Comparison of ENCODE assay signal across 1 cellular context in the genomic region with DNA sequence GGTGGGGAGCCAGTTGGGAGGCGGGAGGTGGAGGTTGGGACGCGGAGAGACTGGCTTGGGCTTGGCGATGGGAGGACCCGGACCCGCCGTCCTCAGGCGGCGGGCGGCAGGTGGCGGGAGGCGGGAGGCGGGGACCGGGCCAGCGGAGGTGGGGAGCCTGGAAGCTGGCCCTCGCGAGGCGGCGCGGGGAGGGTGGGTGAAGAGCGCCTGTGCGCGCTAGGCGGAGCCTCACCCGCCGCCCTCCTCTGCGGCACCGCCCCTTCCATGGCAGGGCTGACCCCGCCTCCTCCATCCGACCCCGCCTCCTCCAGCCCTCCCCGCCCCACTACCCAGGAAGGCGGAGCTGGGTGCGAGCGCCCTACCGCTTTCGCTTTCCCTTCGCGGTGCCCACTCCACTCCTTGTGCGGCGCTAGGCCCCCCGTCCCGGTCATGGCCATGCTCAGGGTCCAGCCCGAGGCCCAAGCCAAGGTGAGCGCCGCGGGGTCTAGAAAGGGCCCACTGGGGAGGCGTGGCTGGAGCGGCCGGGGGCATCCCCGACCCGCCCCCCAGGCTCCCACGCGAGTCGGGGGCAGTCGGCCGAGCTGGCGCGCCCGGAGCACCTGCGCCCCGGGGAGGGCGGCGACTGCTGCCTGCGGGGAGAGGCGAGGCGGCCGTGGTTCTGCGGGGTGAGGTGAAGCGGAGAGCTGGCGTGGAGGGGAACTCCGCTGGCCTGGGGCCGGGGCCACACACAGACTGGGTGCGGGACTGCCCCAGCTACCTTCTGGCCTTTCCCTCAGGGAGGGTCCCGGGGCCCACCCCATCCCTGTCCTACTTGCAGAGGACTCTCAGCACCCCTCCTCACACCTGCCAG.
TF ChIP-seq lines count a peak whose summit lies in the region.

A gene (plus strand): TSS at position 361 of the 850 bp plus-strand sequence. CDS start 69 bp downstream, at position 430.

TF ChIP-seq in HEK293, 187 proteins besides CTCF, POLR2A, EP300 and RAD21 (continued from another document and continues in another):
- TF ChIP-seq, protein P1, sequence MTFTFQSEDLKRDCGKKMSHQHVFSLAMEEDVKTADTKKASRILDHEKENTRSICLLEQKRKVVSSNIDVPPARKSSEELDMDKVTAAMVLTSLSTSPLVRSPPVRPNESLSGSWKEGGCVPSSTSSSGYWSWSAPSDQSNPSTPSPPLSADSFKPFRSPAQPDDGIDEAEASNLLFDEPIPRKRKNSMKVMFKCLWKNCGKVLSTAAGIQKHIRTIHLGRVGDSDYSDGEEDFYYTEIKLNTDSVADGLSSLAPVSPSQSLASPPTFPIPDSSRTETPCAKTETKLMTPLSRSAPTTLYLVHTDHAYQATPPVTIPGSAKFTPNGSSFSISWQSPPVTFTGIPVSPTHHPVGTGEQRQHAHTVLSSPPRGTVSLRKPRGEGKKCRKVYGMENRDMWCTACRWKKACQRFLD (tag by site-specific recombination; IDR thresholded peaks at IDR 0.05) = no peak
- TF ChIP-seq HOXA7 (CRISPR knock-in tag; IDR thresholded peaks at IDR 0.05; ENCODE audit: borderline replicate concordance) (no peak), ZFP69B (tag by site-specific recombination; IDR thresholded peaks at IDR 0.05) (peak; percentile 18; the same call in 1 of the 2 replicates), ZNF223 (tag by site-specific recombination; IDR thresholded peaks at IDR 0.05) (no peak), ZNF707 (tag by site-specific recombination; IDR thresholded peaks at IDR 0.05) (no peak), ZNF830 (tag by site-specific recombination; IDR thresholded peaks at IDR 0.05; ENCODE audit: low read depth) (no peak), OSR2 (tag by site-specific recombination; IDR thresholded peaks at IDR 0.05) (no peak; the same call in 1 of the 2 replicates), KLF1 (tag by site-specific recombination; IDR thresholded peaks at IDR 0.05) (peak; percentile 76), ZNF423 (tag by site-specific recombination; IDR thresholded peaks at IDR 0.05) (peak; percentile 47), ZNF776 (tag by site-specific recombination; IDR thresholded peaks at IDR 0.05; ENCODE audit: borderline replicate concordance) (no peak), ZBTB21 (tag by site-specific recombination; IDR thresholded peaks at IDR 0.05) (no peak), ZBTB1 (tag by site-specific recombination; IDR thresholded peaks at IDR 0.05) (0 out of 2 replicates have a peak, but pooled peaks have one; percentile 7), GLIS2 (tag by site-specific recombination; IDR thresholded peaks at IDR 0.05) (peak; percentile 80; the same call in 1 of the 2 replicates), KLF9 (tag by site-specific recombination; IDR thresholded peaks at IDR 0.05; ENCODE audit: low read depth) (peak; percentile 93), SCRT2 (tag by site-specific recombination; IDR thresholded peaks at IDR 0.05) (peak; percentile 76), KLF16 (tag by site-specific recombination; IDR thresholded peaks at IDR 0.05) (peak; percentile 76), ZNF561 (tag by site-specific recombination; IDR thresholded peaks at IDR 0.05; ENCODE audit: borderline replicate concordance) (peak; percentile 15; the same call in 1 of the 2 replicates), KLF10 (tag by site-specific recombination; IDR thresholded peaks at IDR 0.05) (peak; percentile 89), ZBTB7A (tag by site-specific recombination; IDR thresholded peaks at IDR 0.05; ENCODE audit: low read depth) (0 out of 2 replicates have a peak, but pooled peaks have one; percentile 14), ZNF600 (tag by site-specific recombination; IDR thresholded peaks at IDR 0.05) (peak; percentile 7), ZNF544 (tag by site-specific recombination; IDR thresholded peaks at IDR 0.05) (no peak), GLIS1 (tag by site-specific recombination; IDR thresholded peaks at IDR 0.05) (peak; percentile 55; the same call in 1 of the 2 replicates), ZBTB8A (tag by site-specific recombination; IDR thresholded peaks at IDR 0.05) (peak; percentile 96), KLF8 (tag by site-specific recombination; IDR thresholded peaks at IDR 0.05) (peak; percentile 75; the same call in 1 of the 2 replicates), TRIM28 (IDR thresholded peaks at IDR 0.05; ENCODE audit: borderline replicate concordance, low read length) (no peak), ZNF391 (tag by site-specific recombination; IDR thresholded peaks at IDR 0.05; ENCODE audit: borderline replicate concordance, low read depth) (no peak), ZNF48 (tag by site-specific recombination; IDR thresholded peaks at IDR 0.05) (no peak), ZNF138 (tag by site-specific recombination; IDR thresholded peaks at IDR 0.05; ENCODE audit: borderline replicate concordance) (no peak), ZFHX2 (tag by site-specific recombination; conservative IDR thresholded peaks at IDR 0.05) (peak; percentile 69), ZNF785 (tag by site-specific recombination; IDR thresholded peaks at IDR 0.05) (no peak), YY1 (tag by site-specific recombination; IDR thresholded peaks at IDR 0.05) (0 out of 2 replicates have a peak, but pooled peaks have one; percentile 33), EGR2 (tag by site-specific recombination; IDR thresholded peaks at IDR 0.05; ENCODE audit: low read depth) (peak; percentile 27)
- TF ChIP-seq, protein P2, sequence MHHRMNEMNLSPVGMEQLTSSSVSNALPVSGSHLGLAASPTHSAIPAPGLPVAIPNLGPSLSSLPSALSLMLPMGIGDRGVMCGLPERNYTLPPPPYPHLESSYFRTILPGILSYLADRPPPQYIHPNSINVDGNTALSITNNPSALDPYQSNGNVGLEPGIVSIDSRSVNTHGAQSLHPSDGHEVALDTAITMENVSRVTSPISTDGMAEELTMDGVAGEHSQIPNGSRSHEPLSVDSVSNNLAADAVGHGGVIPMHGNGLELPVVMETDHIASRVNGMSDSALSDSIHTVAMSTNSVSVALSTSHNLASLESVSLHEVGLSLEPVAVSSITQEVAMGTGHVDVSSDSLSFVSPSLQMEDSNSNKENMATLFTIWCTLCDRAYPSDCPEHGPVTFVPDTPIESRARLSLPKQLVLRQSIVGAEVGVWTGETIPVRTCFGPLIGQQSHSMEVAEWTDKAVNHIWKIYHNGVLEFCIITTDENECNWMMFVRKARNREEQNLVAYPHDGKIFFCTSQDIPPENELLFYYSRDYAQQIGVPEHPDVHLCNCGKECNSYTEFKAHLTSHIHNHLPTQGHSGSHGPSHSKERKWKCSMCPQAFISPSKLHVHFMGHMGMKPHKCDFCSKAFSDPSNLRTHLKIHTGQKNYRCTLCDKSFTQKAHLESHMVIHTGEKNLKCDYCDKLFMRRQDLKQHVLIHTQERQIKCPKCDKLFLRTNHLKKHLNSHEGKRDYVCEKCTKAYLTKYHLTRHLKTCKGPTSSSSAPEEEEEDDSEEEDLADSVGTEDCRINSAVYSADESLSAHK (tag by site-specific recombination; IDR thresholded peaks at IDR 0.05) = peak; percentile 56; the same call in 1 of the 2 replicates
- TF ChIP-seq, protein P3, sequence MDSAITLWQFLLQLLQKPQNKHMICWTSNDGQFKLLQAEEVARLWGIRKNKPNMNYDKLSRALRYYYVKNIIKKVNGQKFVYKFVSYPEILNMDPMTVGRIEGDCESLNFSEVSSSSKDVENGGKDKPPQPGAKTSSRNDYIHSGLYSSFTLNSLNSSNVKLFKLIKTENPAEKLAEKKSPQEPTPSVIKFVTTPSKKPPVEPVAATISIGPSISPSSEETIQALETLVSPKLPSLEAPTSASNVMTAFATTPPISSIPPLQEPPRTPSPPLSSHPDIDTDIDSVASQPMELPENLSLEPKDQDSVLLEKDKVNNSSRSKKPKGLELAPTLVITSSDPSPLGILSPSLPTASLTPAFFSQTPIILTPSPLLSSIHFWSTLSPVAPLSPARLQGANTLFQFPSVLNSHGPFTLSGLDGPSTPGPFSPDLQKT (IDR thresholded peaks at IDR 0.05; ENCODE audit: borderline replicate concordance, low read depth, low read length) = no peak
- TF ChIP-seq, protein P4, sequence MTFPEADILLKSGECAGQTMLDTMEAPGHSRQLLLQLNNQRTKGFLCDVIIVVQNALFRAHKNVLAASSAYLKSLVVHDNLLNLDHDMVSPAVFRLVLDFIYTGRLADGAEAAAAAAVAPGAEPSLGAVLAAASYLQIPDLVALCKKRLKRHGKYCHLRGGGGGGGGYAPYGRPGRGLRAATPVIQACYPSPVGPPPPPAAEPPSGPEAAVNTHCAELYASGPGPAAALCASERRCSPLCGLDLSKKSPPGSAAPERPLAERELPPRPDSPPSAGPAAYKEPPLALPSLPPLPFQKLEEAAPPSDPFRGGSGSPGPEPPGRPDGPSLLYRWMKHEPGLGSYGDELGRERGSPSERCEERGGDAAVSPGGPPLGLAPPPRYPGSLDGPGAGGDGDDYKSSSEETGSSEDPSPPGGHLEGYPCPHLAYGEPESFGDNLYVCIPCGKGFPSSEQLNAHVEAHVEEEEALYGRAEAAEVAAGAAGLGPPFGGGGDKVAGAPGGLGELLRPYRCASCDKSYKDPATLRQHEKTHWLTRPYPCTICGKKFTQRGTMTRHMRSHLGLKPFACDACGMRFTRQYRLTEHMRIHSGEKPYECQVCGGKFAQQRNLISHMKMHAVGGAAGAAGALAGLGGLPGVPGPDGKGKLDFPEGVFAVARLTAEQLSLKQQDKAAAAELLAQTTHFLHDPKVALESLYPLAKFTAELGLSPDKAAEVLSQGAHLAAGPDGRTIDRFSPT (tag by site-specific recombination; IDR thresholded peaks at IDR 0.05) = peak; percentile 65; the same call in 1 of the 2 replicates
- TF ChIP-seq, protein P5, sequence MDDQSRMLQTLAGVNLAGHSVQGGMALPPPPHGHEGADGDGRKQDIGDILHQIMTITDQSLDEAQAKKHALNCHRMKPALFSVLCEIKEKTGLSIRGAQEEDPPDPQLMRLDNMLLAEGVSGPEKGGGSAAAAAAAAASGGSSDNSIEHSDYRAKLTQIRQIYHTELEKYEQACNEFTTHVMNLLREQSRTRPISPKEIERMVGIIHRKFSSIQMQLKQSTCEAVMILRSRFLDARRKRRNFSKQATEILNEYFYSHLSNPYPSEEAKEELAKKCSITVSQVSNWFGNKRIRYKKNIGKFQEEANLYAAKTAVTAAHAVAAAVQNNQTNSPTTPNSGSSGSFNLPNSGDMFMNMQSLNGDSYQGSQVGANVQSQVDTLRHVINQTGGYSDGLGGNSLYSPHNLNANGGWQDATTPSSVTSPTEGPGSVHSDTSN (CRISPR knock-in tag; IDR thresholded peaks at IDR 0.05) = 0 out of 2 replicates have a peak, but pooled peaks have one; percentile 28
- TF ChIP-seq, protein P6, sequence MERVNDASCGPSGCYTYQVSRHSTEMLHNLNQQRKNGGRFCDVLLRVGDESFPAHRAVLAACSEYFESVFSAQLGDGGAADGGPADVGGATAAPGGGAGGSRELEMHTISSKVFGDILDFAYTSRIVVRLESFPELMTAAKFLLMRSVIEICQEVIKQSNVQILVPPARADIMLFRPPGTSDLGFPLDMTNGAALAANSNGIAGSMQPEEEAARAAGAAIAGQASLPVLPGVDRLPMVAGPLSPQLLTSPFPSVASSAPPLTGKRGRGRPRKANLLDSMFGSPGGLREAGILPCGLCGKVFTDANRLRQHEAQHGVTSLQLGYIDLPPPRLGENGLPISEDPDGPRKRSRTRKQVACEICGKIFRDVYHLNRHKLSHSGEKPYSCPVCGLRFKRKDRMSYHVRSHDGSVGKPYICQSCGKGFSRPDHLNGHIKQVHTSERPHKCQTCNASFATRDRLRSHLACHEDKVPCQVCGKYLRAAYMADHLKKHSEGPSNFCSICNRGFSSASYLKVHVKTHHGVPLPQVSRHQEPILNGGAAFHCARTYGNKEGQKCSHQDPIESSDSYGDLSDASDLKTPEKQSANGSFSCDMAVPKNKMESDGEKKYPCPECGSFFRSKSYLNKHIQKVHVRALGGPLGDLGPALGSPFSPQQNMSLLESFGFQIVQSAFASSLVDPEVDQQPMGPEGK (tag by site-specific recombination; IDR thresholded peaks at IDR 0.05) = peak; percentile 87
- TF ChIP-seq, protein P7, sequence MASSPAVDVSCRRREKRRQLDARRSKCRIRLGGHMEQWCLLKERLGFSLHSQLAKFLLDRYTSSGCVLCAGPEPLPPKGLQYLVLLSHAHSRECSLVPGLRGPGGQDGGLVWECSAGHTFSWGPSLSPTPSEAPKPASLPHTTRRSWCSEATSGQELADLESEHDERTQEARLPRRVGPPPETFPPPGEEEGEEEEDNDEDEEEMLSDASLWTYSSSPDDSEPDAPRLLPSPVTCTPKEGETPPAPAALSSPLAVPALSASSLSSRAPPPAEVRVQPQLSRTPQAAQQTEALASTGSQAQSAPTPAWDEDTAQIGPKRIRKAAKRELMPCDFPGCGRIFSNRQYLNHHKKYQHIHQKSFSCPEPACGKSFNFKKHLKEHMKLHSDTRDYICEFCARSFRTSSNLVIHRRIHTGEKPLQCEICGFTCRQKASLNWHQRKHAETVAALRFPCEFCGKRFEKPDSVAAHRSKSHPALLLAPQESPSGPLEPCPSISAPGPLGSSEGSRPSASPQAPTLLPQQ (tag by site-specific recombination; IDR thresholded peaks at IDR 0.05) = peak; percentile 65; the same call in 1 of the 2 replicates
- TF ChIP-seq, protein P8, sequence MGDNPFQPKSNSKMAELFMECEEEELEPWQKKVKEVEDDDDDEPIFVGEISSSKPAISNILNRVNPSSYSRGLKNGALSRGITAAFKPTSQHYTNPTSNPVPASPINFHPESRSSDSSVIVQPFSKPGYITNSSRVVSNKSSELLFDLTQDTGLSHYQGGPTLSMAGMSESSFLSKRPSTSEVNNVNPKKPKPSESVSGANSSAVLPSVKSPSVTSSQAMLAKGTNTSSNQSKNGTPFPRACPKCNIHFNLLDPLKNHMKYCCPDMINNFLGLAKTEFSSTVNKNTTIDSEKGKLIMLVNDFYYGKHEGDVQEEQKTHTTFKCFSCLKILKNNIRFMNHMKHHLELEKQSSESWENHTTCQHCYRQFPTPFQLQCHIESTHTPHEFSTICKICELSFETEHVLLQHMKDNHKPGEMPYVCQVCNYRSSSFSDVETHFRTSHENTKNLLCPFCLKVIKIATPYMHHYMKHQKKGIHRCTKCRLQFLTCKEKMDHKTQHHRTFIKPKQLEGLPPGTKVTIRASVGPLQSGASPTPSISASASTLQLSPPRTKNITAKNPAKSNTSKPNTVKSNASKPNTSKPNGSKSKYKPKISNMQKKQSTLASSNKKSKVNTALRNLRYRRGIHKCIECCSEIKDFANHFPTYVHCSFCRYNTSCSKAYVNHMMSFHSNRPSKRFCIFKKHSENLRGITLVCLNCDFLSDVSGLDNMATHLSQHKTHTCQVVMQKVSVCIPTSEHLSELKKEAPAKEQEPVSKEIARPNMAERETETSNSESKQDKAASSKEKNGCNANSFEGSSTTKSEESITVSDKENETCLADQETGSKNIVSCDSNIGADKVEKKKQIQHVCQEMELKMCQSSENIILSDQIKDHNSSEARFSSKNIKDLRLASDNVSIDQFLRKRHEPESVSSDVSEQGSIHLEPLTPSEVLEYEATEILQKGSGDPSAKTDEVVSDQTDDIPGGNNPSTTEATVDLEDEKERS (tag by site-specific recombination; IDR thresholded peaks at IDR 0.05) = no peak
- TF ChIP-seq, protein P9, sequence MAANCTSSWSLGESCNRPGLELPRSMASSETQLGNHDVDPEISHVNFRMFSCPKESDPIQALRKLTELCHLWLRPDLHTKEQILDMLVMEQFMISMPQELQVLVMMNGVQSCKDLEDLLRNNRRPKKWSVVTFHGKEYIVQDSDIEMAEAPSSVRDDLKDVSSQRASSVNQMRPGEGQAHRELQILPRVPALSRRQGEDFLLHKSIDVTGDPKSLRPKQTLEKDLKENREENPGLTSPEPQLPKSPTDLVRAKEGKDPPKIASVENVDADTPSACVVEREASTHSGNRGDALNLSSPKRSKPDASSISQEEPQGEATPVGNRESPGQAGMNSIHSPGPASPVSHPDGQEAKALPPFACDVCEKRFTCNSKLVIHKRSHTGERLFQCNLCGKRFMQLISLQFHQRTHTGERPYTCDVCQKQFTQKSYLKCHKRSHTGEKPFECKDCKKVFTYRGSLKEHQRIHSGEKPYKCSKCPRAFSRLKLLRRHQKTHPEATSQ (tag by site-specific recombination; IDR thresholded peaks at IDR 0.05) = 0 out of 2 replicates have a peak, but pooled peaks have one; percentile 12
